Comparison of ENCODE assay signal across 1 cellular context in genomic region chr5:150638488-150639316, GRCh38.
TF ChIP-seq lines count a peak whose summit lies in the region.

No MANE protein-coding gene starts in this region.

TF ChIP-seq in liver, 16 proteins besides CTCF, POLR2A, EP300 and RAD21 (continued from another document):
- TF ChIP-seq REST (IDR thresholded peaks at IDR 0.05): peak; percentile 50
